In the genomic region with DNA sequence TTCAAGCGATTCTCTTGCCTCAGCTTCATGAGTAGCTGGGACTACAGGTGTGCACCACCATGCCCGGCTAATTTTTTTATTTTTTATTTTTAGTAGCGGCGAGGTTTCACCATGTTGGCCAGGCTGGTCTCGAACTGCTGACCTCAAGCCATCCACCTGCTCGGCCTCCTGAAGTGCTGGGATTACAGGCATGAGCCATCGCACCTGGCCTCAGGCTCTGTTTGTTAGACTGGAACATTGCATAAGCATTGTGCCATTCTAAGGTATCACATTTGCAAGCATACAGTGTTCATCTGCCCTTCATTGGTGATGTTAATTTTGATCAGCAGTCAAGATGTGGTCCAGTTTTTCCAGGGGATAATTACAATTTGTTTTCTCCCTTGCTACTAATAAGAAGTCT, we compare ENCODE assay signal across 27 cellular contexts.
"Had no signal": no experiment of that assay in that cellular context is flagged by ENCODE, and none has a peak within 500 bp of the region (broad histone marks: within the 10 kb centered on the region; RNA-seq: fewer than 3 reads in every experiment).

No MANE protein-coding gene starts in this region.

- ATAC-seq: stimulated activated naive B cell treated with anti-CD40 and anti-IgM and Interleukin-4, amounts not matched to agents 10 μg/mL and 1 μg/mL and 100 μg/mL, for 72 hours; stimulated activated naive CD8-positive, alpha-beta T cell treated with anti-CD3 and anti-CD28 coated beads, Interleukin-15, amount 100 ng/mL, for 72 hours; stimulated activated naive CD8-positive, alpha-beta T cell treated with anti-CD3 and anti-CD28 coated beads, Interleukin-15, Interleukin-2, amounts not matched to agents 100 U/mL and 50 U/mL, for 24 hours; upper lobe of right lung had no signal

- H3K36me3 Mint-ChIP-seq: type B pancreatic cell had no signal

- H3K9me3 ChIP-seq: stomach, suprapubic skin, testis, thoracic aorta, thyroid gland, tibial artery, tibial nerve, transverse colon, upper lobe of left lung, upper lobe of right lung, uterus, vagina had no signal

- H3K4me1 ChIP-seq: stomach, suprapubic skin, testis, thyroid gland, tibial artery, tibial nerve, transverse colon, upper lobe of left lung, upper lobe of right lung, uterus had no signal

- H3K9me3 Mint-ChIP-seq: stimulated activated naive B cell treated with anti-CD40 and anti-IgM and Interleukin-4, amounts not matched to agents 10 μg/mL and 1 μg/mL and 100 μg/mL, for 72 hours; stimulated activated naive CD8-positive, alpha-beta T cell treated with anti-CD3 and anti-CD28 coated beads, Interleukin-15, amount 100 ng/mL, for 72 hours; stimulated activated naive CD8-positive, alpha-beta T cell treated with anti-CD3 and anti-CD28 coated beads, Interleukin-15, Interleukin-2, amounts not matched to agents 100 ng/mL and 50 ng/mL, for 24 hours; type B pancreatic cell had no signal

- H3K36me3 ChIP-seq: uterus had no signal

- DNase-seq: stimulated activated CD4-positive, alpha-beta T cell treated with anti-CD3 and anti-CD28 coated beads, Interleukin-2, amount 100 ng/mL, for 24 hours; stimulated activated CD4-positive, alpha-beta T cell treated with anti-CD3 and anti-CD28 coated beads, Interleukin-2, amount 100 ng/mL, for 48 hours; stimulated activated CD4-positive, alpha-beta T cell treated with anti-CD3 and anti-CD28 coated beads, Interleukin-4, amount 100 ng/mL, for 1 hour; stimulated activated CD4-positive, alpha-beta T cell treated with anti-CD3 and anti-CD28 coated beads, Interleukin-4, amount 100 ng/mL, for 24 hours; stimulated activated CD4-positive, alpha-beta T cell treated with anti-CD3 and anti-CD28 coated beads, Interleukin-4, amount 100 ng/mL, for 4 hours; stimulated activated CD8-positive, alpha-beta memory T cell treated with anti-CD3 and anti-CD28 coated beads, Interleukin-4, amount 100 ng/mL, for 48 hours; stimulated activated naive B cell treated with anti-CD40 and anti-IgM and Interleukin-4, amounts not matched to agents 10 μg/mL and 1 μg/mL and 100 μg/mL, for 72 hours; stimulated activated naive CD4-positive, alpha-beta T cell; stimulated activated naive CD4-positive, alpha-beta T cell treated with Interleukin-2 at 50 U/mL for 16 hours; stimulated activated naive CD8-positive, alpha-beta T cell treated with anti-CD3 and anti-CD28 coated beads, Interleukin-15, amount 100 ng/mL, for 72 hours; stimulated activated naive CD8-positive, alpha-beta T cell treated with anti-CD3 and anti-CD28 coated beads, Interleukin-15, Interleukin-2, amounts not matched to agents 100 U/mL and 50 U/mL, for 24 hours; stomach; substantia nigra; testis; thyroid gland; tibial artery; transverse colon; trophoblast cell; upper lobe of left lung; upper lobe of right lung; uterus had no signal

- H3K27ac ChIP-seq: stomach, suprapubic skin, testis, thoracic aorta, thyroid gland, tibial artery, tibial nerve, transverse colon, upper lobe of left lung, upper lobe of right lung, uterus, vagina had no signal

- H3K4me1 Mint-ChIP-seq: stimulated activated naive B cell treated with anti-CD40 and anti-IgM and Interleukin-4, amounts not matched to agents 10 μg/mL and 1 μg/mL and 100 μg/mL, for 72 hours; stimulated activated naive CD8-positive, alpha-beta T cell treated with anti-CD3 and anti-CD28 coated beads, Interleukin-15, amount 100 ng/mL, for 72 hours had no signal

- H3K4me3 Mint-ChIP-seq: stimulated activated naive B cell treated with anti-CD40 and anti-IgM and Interleukin-4, amounts not matched to agents 10 μg/mL and 1 μg/mL and 100 μg/mL, for 72 hours; stimulated activated naive CD8-positive, alpha-beta T cell treated with anti-CD3 and anti-CD28 coated beads, Interleukin-15, amount 100 ng/mL, for 72 hours; stimulated activated naive CD8-positive, alpha-beta T cell treated with anti-CD3 and anti-CD28 coated beads, Interleukin-15, Interleukin-2, amounts not matched to agents 100 ng/mL and 50 ng/mL, for 24 hours; type B pancreatic cell had no signal

- H3K27me3 Mint-ChIP-seq: stimulated activated naive B cell treated with anti-CD40 and anti-IgM and Interleukin-4, amounts not matched to agents 10 μg/mL and 1 μg/mL and 100 μg/mL, for 72 hours; stimulated activated naive CD8-positive, alpha-beta T cell treated with anti-CD3 and anti-CD28 coated beads, Interleukin-15, amount 100 ng/mL, for 72 hours; stimulated activated naive CD8-positive, alpha-beta T cell treated with anti-CD3 and anti-CD28 coated beads, Interleukin-15, Interleukin-2, amounts not matched to agents 100 ng/mL and 50 ng/mL, for 24 hours; type B pancreatic cell had no signal

- H3K27ac Mint-ChIP-seq: stimulated activated naive B cell treated with anti-CD40 and anti-IgM and Interleukin-4, amounts not matched to agents 10 μg/mL and 1 μg/mL and 100 μg/mL, for 72 hours; type B pancreatic cell had no signal

- H3K27me3 ChIP-seq: stomach, suprapubic skin, testis, thyroid gland, tibial artery, tibial nerve, transverse colon, upper lobe of left lung, upper lobe of right lung, uterus, vagina had no signal

- H3K4me3 ChIP-seq: stomach, suprapubic skin, testis, thoracic aorta, thyroid gland, tibial artery, tibial nerve, transverse colon, upper lobe of left lung, upper lobe of right lung, uterus, vagina had no signal
